In the genomic region with DNA sequence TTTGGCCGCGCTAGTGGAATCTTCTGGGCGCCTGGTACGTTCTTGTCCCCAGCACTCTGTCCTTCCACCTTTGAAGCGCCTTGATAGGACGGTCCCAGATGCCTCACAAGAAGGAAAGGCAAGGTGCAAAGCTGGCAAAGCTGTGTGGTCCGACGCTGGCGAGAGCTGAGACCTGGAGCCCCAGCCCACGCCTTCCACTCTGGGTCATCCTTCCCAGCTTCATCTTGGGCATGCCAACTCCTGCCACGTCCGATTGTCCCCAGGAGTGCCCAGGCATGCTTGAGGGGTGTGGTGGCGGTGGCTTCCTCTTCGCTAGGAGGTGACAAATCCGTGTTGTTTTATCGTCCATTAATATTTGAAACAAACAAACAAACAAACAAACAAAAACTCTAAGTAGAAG, we compare ENCODE assay signal across 1 cellular context.
TF ChIP-seq lines count a peak whose summit lies in the region.

No MANE protein-coding gene starts in this region.

TF ChIP-seq in HepG2, 621 proteins besides CTCF, POLR2A, EP300 and RAD21 (continued from another document):
- TF ChIP-seq IRF1 (CRISPR knock-in tag; IDR thresholded peaks at IDR 0.05; ENCODE audit: low read depth) (no peak), MXD4 (CRISPR knock-in tag; IDR thresholded peaks at IDR 0.05) (no peak)
